In the genomic region with DNA sequence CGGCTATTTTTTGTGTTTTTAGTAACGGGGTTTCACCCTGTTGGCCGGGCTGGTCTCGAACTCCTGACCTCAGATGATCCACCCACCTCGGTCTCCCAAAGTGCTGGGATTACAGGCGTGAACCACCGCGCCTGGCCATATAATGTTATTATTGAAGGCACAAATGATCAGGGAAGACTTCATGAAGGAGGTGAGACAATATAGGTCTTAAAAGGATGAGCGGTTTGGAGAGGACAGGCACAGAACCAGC, we compare ENCODE assay signal across 1 cellular context.
TF ChIP-seq lines count a peak whose summit lies in the region.

No MANE protein-coding gene starts in this region.

TF ChIP-seq in A549, 52 proteins besides CTCF, POLR2A, EP300 and RAD21:
- TF ChIP-seq HDAC2 (IDR thresholded peaks at IDR 0.05) (peak; percentile 60; the same call in 1 of the 2 replicates), KDM1A (IDR thresholded peaks at IDR 0.05; ENCODE audit: low read depth) (peak; percentile 91), CHD4 (IDR thresholded peaks at IDR 0.05; ENCODE audit: borderline replicate concordance) (peak; percentile 100; the same call in 1 of the 2 replicates)
